ENCODE assay signal across 16 cellular contexts in the genomic region with DNA sequence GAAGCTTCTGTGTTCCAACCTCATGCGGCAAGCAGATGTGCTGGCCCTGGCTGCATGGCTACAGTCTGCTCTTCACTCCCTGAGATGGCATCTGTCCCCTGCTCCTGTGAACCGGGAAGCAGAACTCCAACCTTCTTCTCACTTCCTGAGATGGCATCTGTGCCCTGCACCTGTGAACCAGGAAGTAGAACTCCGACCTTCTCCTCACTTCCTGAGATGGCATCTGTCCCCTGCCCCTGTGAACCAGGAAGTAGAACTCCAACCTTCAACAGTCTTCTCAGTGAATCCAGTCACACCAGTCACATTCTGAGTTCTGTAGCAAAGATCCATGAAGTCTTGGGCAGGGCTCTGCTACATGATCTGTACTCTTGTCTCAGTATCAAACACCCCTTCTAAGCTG.
"Had no signal": no experiment of that assay in that cellular context is flagged by ENCODE, and none has a peak within 500 bp of the region (broad histone marks: within the 10 kb centered on the region; RNA-seq: fewer than 3 reads in every experiment).

No MANE protein-coding gene starts in this region.

- H3K9me3 ChIP-seq: esophagus muscularis mucosa, tibial artery had no signal

- H3K4me2 ChIP-seq: hepatocyte, neural progenitor cell had no signal

- H3K79me2 ChIP-seq: hepatocyte, parathyroid adenoma had no signal

- H2AFZ ChIP-seq: hepatocyte, neural progenitor cell, parathyroid adenoma had no signal

- DNase-seq: activated CD4-positive, alpha-beta memory T cell treated with anti-CD3 and anti-CD28 coated beads, Interleukin-2, amount 10 ng/mL, durations not matched to agents 7 days and 5 days; activated CD4-positive, alpha-beta T cell treated with anti-CD3 and anti-CD28 coated beads for 4 hours; activated naive CD4-positive, alpha-beta T cell treated with anti-CD3 and anti-CD28 coated beads, Interleukin-2, amount 10 ng/mL, durations not matched to agents 7 days and 5 days; activated T-cell treated with anti-CD3 and anti-CD28 coated beads, Interleukin-2, amount 50 U/mL, for 24 hours; central memory CD4-positive, alpha-beta T cell; effector CD4-positive, alpha-beta T cell; islet precursor cell; midbrain; tibial artery had no signal

- H3K27ac ChIP-seq: hepatocyte, neural progenitor cell, parathyroid adenoma had no signal

- H3K4me1 ChIP-seq: parathyroid adenoma had no signal

- FAIRE-seq: urothelium cell line had no signal

- ATAC-seq: stimulated activated effector memory CD8-positive, alpha-beta T cell treated with anti-CD3 and anti-CD28 coated beads, Interleukin-12 subunit alpha, Interleukin-12 subunit beta, amount 100 ng/mL, for 72 hours had no signal

- H3K36me3 ChIP-seq: esophagus muscularis mucosa, neural progenitor cell, tibial artery had no signal

- H3K9ac ChIP-seq: neural progenitor cell, parathyroid adenoma had no signal

- H3K4me3 ChIP-seq: coronary artery, esophagus muscularis mucosa, hepatocyte, neural progenitor cell, tibial artery had no signal

- H3K27me3 ChIP-seq: esophagus muscularis mucosa, hepatocyte, neural progenitor cell, tibial artery had no signal
